ENCODE assay signal across 21 cellular contexts in the genomic region with DNA sequence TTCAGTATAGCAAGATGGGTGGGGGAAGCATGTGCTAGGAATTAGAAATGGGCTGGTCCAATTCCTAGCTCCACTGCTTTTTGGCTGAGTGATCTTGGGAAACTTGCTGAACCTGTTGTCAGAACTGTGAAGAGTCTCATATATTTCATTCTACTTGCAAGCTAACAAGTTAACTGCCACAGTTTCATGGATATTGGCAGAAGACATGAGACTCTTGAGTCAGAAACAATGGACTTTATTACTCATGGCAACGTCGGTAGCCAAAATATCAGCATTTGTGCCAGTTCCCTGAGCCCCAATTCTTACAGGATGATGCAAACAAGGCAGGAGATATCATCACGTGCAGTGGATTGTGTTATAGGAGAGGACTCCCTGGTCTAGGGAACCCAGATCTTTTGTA. TPM values are rescaled to one million over a fixed set of nuclear protein-coding genes. Genes with fewer than 3 reads are reported as not detected.
DNase-seq lines count a peak whose midpoint lies in the region; ATAC-seq and TF ChIP-seq lines count a peak whose summit lies in the region.
"Had no signal": no experiment of that assay in that cellular context is flagged by ENCODE, and none has a peak within 500 bp of the region (broad histone marks: within the 10 kb centered on the region; RNA-seq: fewer than 3 reads in every experiment).

No MANE protein-coding gene starts in this region.

- 0 out of 2 replicates have a peak, but pooled peaks cover 7% of the 10 kb centered on the region for H3K9me2 ChIP-seq in PC-9 (ENCODE audit: insufficient read depth)

- H3K27ac Mint-ChIP-seq in MCF 10A (ENCODE audit: low read depth, unreplicated experiment), result no peak overlapping the region
- H3K27ac Mint-ChIP-seq in activated naive CD4-positive, alpha-beta T cell treated with anti-CD3 and anti-CD28 coated beads, Interleukin-2, amount 10 ng/mL, durations not matched to agents 7 days and 5 days, result no peak overlapping the region
- H3K27ac Mint-ChIP-seq: CD14-positive monocyte, HFFc6 had no signal

- H2AFZ ChIP-seq in PC-9, result peak overlapping the region; percentile 36; the same call in 1 of the 2 replicates

- H3K36me3 ChIP-seq in breast epithelium (no peaks in the 10 kb centered on the region), PC-9 (ENCODE audit: low read depth) (no peaks in the 10 kb centered on the region)

- no peaks in the 10 kb centered on the region for H4K20me1 ChIP-seq in PC-9 (ENCODE audit: insufficient read depth)

- peak overlapping the region; percentile 25 for H3K4me2 ChIP-seq in PC-9
- H3K4me2 ChIP-seq: A549 had no signal

- H3K27ac ChIP-seq in breast epithelium, result no peak overlapping the region
- no peak overlapping the region for H3K27ac ChIP-seq in PC-9
- H3K27ac ChIP-seq: A549 had no signal

- H3K27me3 Mint-ChIP-seq in MCF 10A (ENCODE audit: insufficient read depth, unreplicated experiment), result peaks cover 54% of the 10 kb centered on the region
- H3K27me3 Mint-ChIP-seq in activated naive CD4-positive, alpha-beta T cell treated with anti-CD3 and anti-CD28 coated beads, Interleukin-2, amount 10 ng/mL, durations not matched to agents 7 days and 5 days, result no peaks in the 10 kb centered on the region

- DNase-seq in MCF 10A (ENCODE audit: unreplicated experiment) (peak; percentile 44), breast epithelium (ENCODE audit: low spot score in 2 of 2) (no peak), PC-9 (no peak), fibroblast of mammary gland (ENCODE audit: low read depth) (peak; percentile 22)
- no peak for DNase-seq in stimulated activated CD4-positive, alpha-beta T cell treated with anti-CD3 and anti-CD28 coated beads, Interleukin-1b, Interleukin-23, amount 100 ng/mL, for 48 hours
- DNase-seq in activated naive CD4-positive, alpha-beta T cell treated with anti-CD3 and anti-CD28 coated beads, Interleukin-2, amount 10 ng/mL, durations not matched to agents 7 days and 5 days, result no peak
- DNase-seq: DND-41, GDM1, HFFc6, Kasumi-1, NCI-H1436 treated with DMSO at 0.1 percent for 48 hours, NCI-H2081 treated with DMSO at 0.1 percent for 48 hours, NCI-H446, NCI-H774, SHP77 had no signal

- no peak overlapping the region for H3K4me3 Mint-ChIP-seq in MCF 10A (ENCODE audit: unreplicated experiment)
- no peak overlapping the region for H3K4me3 Mint-ChIP-seq in activated naive CD4-positive, alpha-beta T cell treated with anti-CD3 and anti-CD28 coated beads, Interleukin-2, amount 10 ng/mL, durations not matched to agents 7 days and 5 days
- H3K4me3 Mint-ChIP-seq: CD14-positive monocyte, HFFc6 had no signal

- H3K9me3 ChIP-seq in breast epithelium, result no peaks in the 10 kb centered on the region
- no peaks in the 10 kb centered on the region for H3K9me3 ChIP-seq in PC-9 (ENCODE audit: insufficient read depth, low read depth)
- H3K9me3 ChIP-seq: A549 had no signal

- ATAC-seq in HG03139 (IDR thresholded peaks at IDR 0.05; ENCODE audit: unreplicated experiment) (no peak), GM19463 (IDR thresholded peaks at IDR 0.05; ENCODE audit: unreplicated experiment) (no peak)
- ATAC-seq: A549, HepG2, Panc1 had no signal

- H3K4me1 ChIP-seq in breast epithelium (no peaks in the 10 kb centered on the region), PC-9 (replicated peaks; ENCODE audit: insufficient read depth) (0 out of 2 replicates have a peak, but pooled peaks cover 5% of the 10 kb centered on the region)
- H3K4me1 ChIP-seq: A549 had no signal

- TF ChIP-seq CTCF in MCF 10A (IDR thresholded peaks at IDR 0.05; ENCODE audit: unreplicated experiment) (no peak), breast epithelium (IDR thresholded peaks at IDR 0.05) (no peak), PC-9 (conservative IDR thresholded peaks at IDR 0.05) (no peak), fibroblast of mammary gland (conservative IDR thresholded peaks at IDR 0.05; ENCODE audit: control insufficient read depth, insufficient read depth, low read depth, low read length) (no peak)

- CTCF ChIA-PET in MCF 10A (lab: Yijun Ruan, JAX) (interaction anchor here (1.2 kb wide), 1 partner anchor 20 kb away, joined by 5 read pairs; no protein-coding TSS in a partner anchor), PC-9 (lab: Charles Lee) (no interaction called here)
- CTCF ChIA-PET in activated naive CD4-positive, alpha-beta T cell treated with anti-CD3 and anti-CD28 coated beads, Interleukin-2, amount 10 ng/mL, durations not matched to agents 7 days and 5 days (lab: Charles Lee), result no interaction called here

- no peaks in the 10 kb centered on the region for H3K9me3 Mint-ChIP-seq in MCF 10A (ENCODE audit: unreplicated experiment)
- H3K9me3 Mint-ChIP-seq in activated naive CD4-positive, alpha-beta T cell treated with anti-CD3 and anti-CD28 coated beads, Interleukin-2, amount 10 ng/mL, durations not matched to agents 7 days and 5 days, result no peaks in the 10 kb centered on the region

- POLR2A ChIA-PET in MCF 10A (lab: Yijun Ruan, JAX), result no interaction called here
- POLR2A ChIA-PET in PC-9 (lab: Charles Lee; ENCODE audit: unreplicated experiment), result no interaction called here

- no peaks in the 10 kb centered on the region for H3K27me3 ChIP-seq in breast epithelium
- no peaks in the 10 kb centered on the region for H3K27me3 ChIP-seq in PC-9 (ENCODE audit: insufficient read depth, low read depth)

- no peaks in the 10 kb centered on the region for H3F3A ChIP-seq in PC-9 (ENCODE audit: insufficient read depth, low read depth)

- no peaks in the 10 kb centered on the region for H3K4me1 Mint-ChIP-seq in MCF 10A (ENCODE audit: insufficient read depth, unreplicated experiment)
- no peaks in the 10 kb centered on the region for H3K4me1 Mint-ChIP-seq in activated naive CD4-positive, alpha-beta T cell treated with anti-CD3 and anti-CD28 coated beads, Interleukin-2, amount 10 ng/mL, durations not matched to agents 7 days and 5 days
- H3K4me1 Mint-ChIP-seq: CD14-positive monocyte had no signal

- H3K4me3 ChIP-seq in breast epithelium (no peak overlapping the region), PC-9 (no peak overlapping the region), fibroblast of mammary gland (ENCODE audit: control insufficient read depth, low read depth, low read length) (no peak overlapping the region)
- H3K4me3 ChIP-seq: A549 had no signal

- H3K36me3 Mint-ChIP-seq in MCF 10A (ENCODE audit: insufficient read depth, unreplicated experiment), result no peaks in the 10 kb centered on the region
- H3K36me3 Mint-ChIP-seq in activated naive CD4-positive, alpha-beta T cell treated with anti-CD3 and anti-CD28 coated beads, Interleukin-2, amount 10 ng/mL, durations not matched to agents 7 days and 5 days, result no peaks in the 10 kb centered on the region
- H3K36me3 Mint-ChIP-seq: CD14-positive monocyte had no signal

- TF ChIP-seq POLR2A in breast epithelium (IDR thresholded peaks at IDR 0.05), result no peak

- BruUV-seq in MCF 10A (replicated peaks; lab: Mats Ljungman, UMichigan), result no TSS peak
- BruUV-seq in PC-9 (replicated peaks; lab: Mats Ljungman, UMichigan), result no TSS peak

- no peaks in the 10 kb centered on the region for H3K79me2 ChIP-seq in PC-9 (ENCODE audit: low read depth)

- intact Hi-C loops in MCF 10A (cut with micrococcal nuclease), result no loop called here
- intact Hi-C loops in breast epithelium (cut with DNase I; ENCODE audit: low total_unique reads), result loop anchor here (10.0 kb wide), 1 partner anchor 830 kb away; no protein-coding TSS in a partner anchor
- intact Hi-C loops in PC-9 (cut with micrococcal nuclease; ENCODE audit: unreplicated experiment), result no loop called here

RNA-seq across cellular contexts. Expression of a gene that starts 26.6 kb away (rescaled TPM):
- total RNA-seq in MCF 10A (2022) (0.93 and 1.0 TPM in 2 replicates), breast epithelium (1 to 10 TPM in 1 of 3 donors, under 1 TPM in 2; 0.32 to 1.5 (median 0.66) TPM), PC-9 (2021) (not detected in 2 replicates)
- total RNA-seq: HepG2, HFFc6 had no signal

Comparison
In these comparisons a context has a peak if more than half of its experiments do, and no peak if none do; other contexts are left out.
1. DNase-seq: peak in MCF 10A (single experiment) and fibroblast of mammary gland (single experiment); none in breast epithelium (0 of 2), PC-9 (0 of 2), stimulated activated CD4-positive, alpha-beta T cell treated with anti-CD3 and anti-CD28 coated beads, Interleukin-1b, Interleukin-23, amount 100 ng/mL, for 48 hours (single experiment) and activated naive CD4-positive, alpha-beta T cell treated with anti-CD3 and anti-CD28 coated beads, Interleukin-2, amount 10 ng/mL, durations not matched to agents 7 days and 5 days (single experiment).